ENCODE assay signal across 8 cellular contexts in the genomic region with DNA sequence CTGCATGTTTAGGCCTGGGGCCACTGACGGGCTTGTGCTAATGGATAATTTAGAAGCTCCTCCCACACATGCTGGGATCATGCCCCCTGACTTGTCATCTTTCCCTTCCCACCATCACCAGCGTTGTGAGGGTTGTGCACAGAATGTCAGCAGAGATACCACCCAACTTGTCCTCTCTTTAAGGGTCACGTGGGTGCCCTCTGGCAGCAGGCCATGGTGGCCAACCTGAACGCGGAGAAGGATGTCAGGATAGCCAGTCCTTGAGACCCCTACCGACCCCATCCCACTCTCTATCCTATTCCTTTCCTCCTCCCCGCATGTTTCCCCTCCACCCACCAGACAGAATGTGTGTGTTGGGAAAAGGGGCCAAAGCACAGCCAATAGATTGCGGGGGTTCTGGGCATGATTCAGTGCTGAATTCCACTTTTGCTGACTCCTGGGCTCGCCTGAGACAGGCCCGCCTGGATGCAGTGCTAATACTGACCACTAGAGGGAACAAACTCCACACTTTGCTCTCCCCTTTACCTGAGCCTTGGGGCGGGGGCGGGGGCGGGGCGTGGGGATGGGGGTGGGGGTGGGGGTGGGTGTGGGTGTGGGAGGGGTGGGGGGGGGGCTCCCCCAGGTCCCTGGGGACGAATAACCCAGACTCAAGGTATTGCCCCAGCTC. TPM values are rescaled to one million over a fixed set of nuclear protein-coding genes. Genes with fewer than 3 reads are reported as not detected.
DNase-seq lines count a peak whose midpoint lies in the region; ATAC-seq and TF ChIP-seq lines count a peak whose summit lies in the region.

A gene (minus strand): TSS at position 10 of the 667 bp plus-strand sequence. CDS start 143 bp downstream, outside the sequence.

- no peaks in the 10 kb centered on the region for H3K27me3 ChIP-seq in effector memory CD4-positive, alpha-beta T cell (replicated peaks; ENCODE audit: control insufficient read depth, insufficient read depth, low read length, poor library complexity, severe bottlenecking)
- H3K27me3 ChIP-seq in naive thymus-derived CD4-positive, alpha-beta T cell (ENCODE audit: control insufficient read depth in 2 of 2, insufficient read depth in 2 of 2, low read length in 2 of 2): no peaks in the 10 kb centered on the region
- no peaks in the 10 kb centered on the region for H3K27me3 ChIP-seq in testis

- H3K4me3 Mint-ChIP-seq in naive thymus-derived CD4-positive, alpha-beta T cell: no peak within 1 kb of the TSS

- no peak within 1 kb of the TSS for H3K27ac Mint-ChIP-seq in naive thymus-derived CD4-positive, alpha-beta T cell

- peak; percentile 94 for ATAC-seq in naive thymus-derived CD4-positive, alpha-beta T cell
- ATAC-seq in HG02763 (IDR thresholded peaks at IDR 0.05; ENCODE audit: unreplicated experiment): no peak

- CTCF ChIA-PET in naive thymus-derived CD4-positive, alpha-beta T cell (lab: Charles Lee): interaction anchor here (0.9 to 1.9 kb wide), 2 partner anchors 15 to 16 kb away, joined by 3 to 5 read pairs; no protein-coding TSS in a partner anchor

- no peaks in the 10 kb centered on the region for H3K36me3 Mint-ChIP-seq in naive thymus-derived CD4-positive, alpha-beta T cell

- POLR2A ChIA-PET in naive thymus-derived CD4-positive, alpha-beta T cell (lab: Charles Lee): no interaction called here

- H3K36me3 ChIP-seq in effector memory CD4-positive, alpha-beta T cell (ENCODE audit: control insufficient read depth, insufficient read depth, low read length): no peaks in the 10 kb centered on the region
- H3K36me3 ChIP-seq in naive thymus-derived CD4-positive, alpha-beta T cell (ENCODE audit: control insufficient read depth in 2 of 3, insufficient read depth in 3 of 3, low read length in 3 of 3): no peaks in the 10 kb centered on the region
- H3K36me3 ChIP-seq in testis (ENCODE audit: low read depth, missing control alignments): no peaks in the 10 kb centered on the region

- H3K27me3 Mint-ChIP-seq in naive thymus-derived CD4-positive, alpha-beta T cell: peaks cover 0 to 3% (median 0%) of the 10 kb centered on the region in 5 donors

- TF ChIP-seq POLR2A in testis (IDR thresholded peaks at IDR 0.05): no peak

- H3K4me1 Mint-ChIP-seq in naive thymus-derived CD4-positive, alpha-beta T cell: peaks cover 0 to 2% (median 0%) of the 10 kb centered on the region in 7 donors

- no peak within 1 kb of the TSS for H3K4me3 ChIP-seq in effector memory CD4-positive, alpha-beta T cell (ENCODE audit: insufficient read depth, low read depth, low read length, poor library complexity, severe bottlenecking)
- H3K4me3 ChIP-seq in naive thymus-derived CD4-positive, alpha-beta T cell (ENCODE audit: low read length): no peak within 1 kb of the TSS
- H3K4me3 ChIP-seq in testis: no peak within 1 kb of the TSS

- intact Hi-C loops in naive thymus-derived CD4-positive, alpha-beta T cell (cut with micrococcal nuclease): no loop called here
- intact Hi-C loops in testis (cut with DNase I; ENCODE audit: low total_unique reads): no loop called here

- H3K27ac ChIP-seq in effector memory CD4-positive, alpha-beta T cell (ENCODE audit: insufficient read depth, low read length, poor library complexity, severe bottlenecking): no peak within 1 kb of the TSS
- H3K27ac ChIP-seq in naive thymus-derived CD4-positive, alpha-beta T cell (ENCODE audit: low read depth, low read length): no peak within 1 kb of the TSS
- no peak within 1 kb of the TSS for H3K27ac ChIP-seq in testis

- H3K9me3 Mint-ChIP-seq in naive thymus-derived CD4-positive, alpha-beta T cell: no peaks in the 10 kb centered on the region

- peak; percentile 41 to 70 (median 51) for TF ChIP-seq CTCF in testis (IDR thresholded peaks at IDR 0.05)

- no peaks in the 10 kb centered on the region for H3K9me3 ChIP-seq in effector memory CD4-positive, alpha-beta T cell (ENCODE audit: control insufficient read depth, low read length)
- H3K9me3 ChIP-seq in naive thymus-derived CD4-positive, alpha-beta T cell (ENCODE audit: control insufficient read depth in 2 of 3, low read length in 3 of 3): no peaks in the 10 kb centered on the region
- no peaks in the 10 kb centered on the region for H3K9me3 ChIP-seq in testis

- 37 to 44% methylated on average over 9 to 15 of the region's 15 CpGs for WGBS in testis, 2 donors

- no peaks in the 10 kb centered on the region for H3K4me1 ChIP-seq in effector memory CD4-positive, alpha-beta T cell (ENCODE audit: control insufficient read depth, insufficient read depth, low read length, poor library complexity, severe bottlenecking)
- H3K4me1 ChIP-seq in naive thymus-derived CD4-positive, alpha-beta T cell (ENCODE audit: control insufficient read depth in 2 of 2, insufficient read depth in 2 of 2, low read length in 2 of 2): no peaks in the 10 kb centered on the region
- H3K4me1 ChIP-seq in testis: no peaks in the 10 kb centered on the region

- DNase-seq in NCI-H2081 (lab: John Stamatoyannopoulos, UW): peak; percentile 24 to 37
- DNase-seq in NCI-H2081 treated with DMSO at 0.1 percent for 48 hours (lab: John Stamatoyannopoulos, UW): no peak
- peak; percentile 41 for DNase-seq in NCI-H1694 treated with DMSO at 0.1 percent for 48 hours (lab: John Stamatoyannopoulos, UW)
- peak; percentile 67 to 74 for DNase-seq in activated CD4-positive, alpha-beta T cell treated with anti-CD3 and anti-CD28 coated beads, Interleukin-2, amount 50 U/mL, for 48 hours
- peak; percentile 17 to 42 (median 23) for DNase-seq in effector memory CD4-positive, alpha-beta T cell
- peak in 8 of 9 donors; percentile 32 to 69 (median 52) for DNase-seq in naive thymus-derived CD4-positive, alpha-beta T cell
- DNase-seq in testis: peak; percentile 79

RNA-seq across cellular contexts. Expression of the gene that starts here (rescaled TPM):
- not detected for total RNA-seq in naive thymus-derived CD4-positive, alpha-beta T cell
- not detected for polyA plus RNA-seq in naive thymus-derived CD4-positive, alpha-beta T cell
- total RNA-seq in testis: under 1 TPM in 1 of 2 donors, not detected in 1; 0.62 TPM
- not detected for polyA plus RNA-seq in testis (ENCODE audit: insufficient read depth, low read depth, low replicate concordance)

Comparison
In these comparisons a context has a peak if more than half of its experiments do, and no peak if none do; other contexts are left out.
1. Peak in DNase-seq and ATAC-seq in naive thymus-derived CD4-positive, alpha-beta T cell; RNA of the gene not detected or under 1 TPM.
2. Peak in DNase-seq in testis; RNA of the gene not detected or under 1 TPM.